In genomic region chr14:24909523-24910302, GRCh38 we compare ENCODE assay signal across 1 cellular context.
TF ChIP-seq lines count a peak whose summit lies in the region.

No MANE protein-coding gene starts in this region.

TF ChIP-seq in HepG2, 621 proteins besides CTCF, POLR2A, EP300 and RAD21 (continued from another document):
- TF ChIP-seq HHEX (CRISPR knock-in tag; IDR thresholded peaks at IDR 0.05) (no peak), WIZ (CRISPR knock-in tag; IDR thresholded peaks at IDR 0.05) (0 out of 2 replicates have a peak, but pooled peaks have one; percentile 36), ZSCAN31 (CRISPR knock-in tag; IDR thresholded peaks at IDR 0.05; ENCODE audit: low read depth) (0 out of 2 replicates have a peak, but pooled peaks have one; percentile 16), ZNF7 (CRISPR knock-in tag; IDR thresholded peaks at IDR 0.05) (peak; percentile 85), ETV6 (CRISPR knock-in tag; conservative IDR thresholded peaks at IDR 0.05) (no peak), ZNF724P (CRISPR knock-in tag; IDR thresholded peaks at IDR 0.05; ENCODE audit: borderline replicate concordance) (peak; percentile 69), ZNF33B (CRISPR knock-in tag; IDR thresholded peaks at IDR 0.05) (no peak), MAZ (IDR thresholded peaks at IDR 0.05; ENCODE audit: borderline replicate concordance, low read depth, low read length) (no peak), MAZ (CRISPR knock-in tag; IDR thresholded peaks at IDR 0.05; ENCODE audit: low read depth) (no peak), E2F1 (CRISPR knock-in tag; IDR thresholded peaks at IDR 0.05) (0 out of 2 replicates have a peak, but pooled peaks have one; percentile 2), ATF2 (CRISPR knock-in tag; IDR thresholded peaks at IDR 0.05) (no peak), ZNF776 (CRISPR knock-in tag; IDR thresholded peaks at IDR 0.05) (no peak), ZBTB34 (CRISPR knock-in tag; IDR thresholded peaks at IDR 0.05) (0 out of 2 replicates have a peak, but pooled peaks have one; percentile 15), SP2 (CRISPR knock-in tag; IDR thresholded peaks at IDR 0.05) (no peak), ZNF883 (CRISPR knock-in tag; IDR thresholded peaks at IDR 0.05; ENCODE audit: not compliant biosample characterization) (peak; percentile 19), ZNF503 (CRISPR knock-in tag; IDR thresholded peaks at IDR 0.05) (0 out of 2 replicates have a peak, but pooled peaks have one; percentile 7), ZNF772 (CRISPR knock-in tag; IDR thresholded peaks at IDR 0.05) (peak; percentile 46), TBX3 (IDR thresholded peaks at IDR 0.05; ENCODE audit: borderline replicate concordance) (no peak), ZNF431 (CRISPR knock-in tag; IDR thresholded peaks at IDR 0.05; ENCODE audit: borderline replicate concordance, low read depth) (no peak), PRDM15 (CRISPR knock-in tag; IDR thresholded peaks at IDR 0.05) (0 out of 2 replicates have a peak, but pooled peaks have one; percentile 24), TARDBP (CRISPR knock-in tag; IDR thresholded peaks at IDR 0.05) (0 out of 2 replicates have a peak, but pooled peaks have one; percentile 0), ZMYM2 (CRISPR knock-in tag; IDR thresholded peaks at IDR 0.05) (peak; percentile 53; the same call in 1 of the 2 replicates), POGK (CRISPR knock-in tag; conservative IDR thresholded peaks at IDR 0.05) (0 out of 2 replicates have a peak, but pooled peaks have one; percentile 9), SOX6 (IDR thresholded peaks at IDR 0.05) (no peak), SOX6 (CRISPR knock-in tag; IDR thresholded peaks at IDR 0.05) (no peak), ZNF879 (CRISPR knock-in tag; IDR thresholded peaks at IDR 0.05) (0 out of 2 replicates have a peak, but pooled peaks have one; percentile 20), BHLHE40 (IDR thresholded peaks at IDR 0.05; ENCODE audit: low read length) (no peak), ZMYM3 (CRISPR knock-in tag; IDR thresholded peaks at IDR 0.05) (0 out of 2 replicates have a peak, but pooled peaks have one; percentile 53), PPARG (CRISPR knock-in tag; conservative IDR thresholded peaks at IDR 0.05) (0 out of 2 replicates have a peak, but pooled peaks have one; percentile 10), ZNF841 (CRISPR knock-in tag; IDR thresholded peaks at IDR 0.05; ENCODE audit: borderline replicate concordance) (no peak)
